14 cellular contexts compared by ENCODE assay signal in the genomic region with DNA sequence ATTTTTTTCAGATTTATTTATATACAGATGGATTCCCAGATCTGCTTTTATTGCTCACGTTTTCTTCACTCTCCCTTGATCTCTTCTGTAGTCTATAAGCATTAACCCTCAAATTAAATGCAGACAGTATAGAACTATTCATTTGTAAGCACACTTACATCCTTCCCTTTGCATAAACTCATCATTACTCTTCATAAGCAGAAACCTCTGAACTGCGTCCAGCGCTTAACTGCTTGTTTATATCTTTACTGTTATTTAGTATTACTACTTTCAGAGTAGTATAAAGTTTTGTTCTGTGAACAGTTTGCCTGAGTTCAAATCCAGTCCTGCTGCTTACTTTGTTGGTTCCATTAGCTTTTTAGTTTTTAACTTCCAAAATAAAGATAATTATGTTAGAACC.
DNase-seq lines count a peak whose midpoint lies in the region; ATAC-seq, FAIRE-seq and TF ChIP-seq lines count a peak whose summit lies in the region.
"Had no signal": no experiment of that assay in that cellular context is flagged by ENCODE, and none has a peak within 500 bp of the region (broad histone marks: within the 10 kb centered on the region; RNA-seq: fewer than 3 reads in every experiment).

No MANE protein-coding gene starts in this region.

- DNase-seq in left ventricle myocardium inferior (no peak), Right ventricle myocardium superior (no peak), GM12878 (ENCODE audit: low read depth, low spot score) (no peak), uterus (no peak), GM13976 (ENCODE audit: low spot score) (no peak)
- DNase-seq: Calu3; CD8-positive, alpha-beta T cell; NCI-H187; NCI-H524 had no signal

- RAD21 ChIA-PET in GM12878 (lab: Charles Lee; ENCODE audit: unreplicated experiment), result interaction anchor here (0.7 to 5.1 kb wide), 15 partner anchors 10 to 270 kb away, joined by 3 to 82 read pairs (median 5); partner anchors contain the start of gene STIM2

- TF ChIP-seq RAD21 in GM12878 (IDR thresholded peaks at IDR 0.05; ENCODE audit: insufficient read depth, low read depth, low read length), result no peak

- no peak overlapping the region for H3K27ac Mint-ChIP-seq in stimulated activated memory B cell treated with anti-CD40 and anti-IgM and Interleukin-4, amounts not matched to agents 10 μg/mL and 1 μg/mL and 100 μg/mL, for 72 hours
- H3K27ac Mint-ChIP-seq: CD8-positive, alpha-beta T cell had no signal

- H3K27me3 Mint-ChIP-seq in stimulated activated memory B cell treated with anti-CD40 and anti-IgM and Interleukin-4, amounts not matched to agents 10 μg/mL and 1 μg/mL and 100 μg/mL, for 72 hours, result no peaks in the 10 kb centered on the region

- in situ Hi-C loops in GM12878 (cut with MboI) (loop anchor here (10.0 kb wide), 1 partner anchor 109 kb away; no protein-coding TSS in a partner anchor), GM13976 (cut with MboI; ENCODE audit: low sequenced_read_pairs, unreplicated experiment) (loop anchor here (10.0 kb wide), 1 partner anchor 109 kb away; no protein-coding TSS in a partner anchor)

- POLR2A ChIA-PET in GM12878 (lab: Charles Lee), result interaction anchor here (1.0 to 4.0 kb wide), 8 partner anchors 8 to 270 kb away, joined by 3 to 33 read pairs (median 5); partner anchors contain the start of gene STIM2

- H4K20me1 ChIP-seq in GM12878 (ENCODE audit: control insufficient read depth, insufficient read depth), result no peaks in the 10 kb centered on the region

- no peak overlapping the region for H2AFZ ChIP-seq in GM12878 (ENCODE audit: control insufficient read depth, low read depth, low read length)

- ATAC-seq in Right ventricle myocardium superior (ENCODE audit: poor library complexity), result no peak
- 0 out of 3 replicates have a peak, but pooled peaks have one; percentile 10 for ATAC-seq in GM12878
- no peak for ATAC-seq in stimulated activated memory B cell treated with anti-CD40 and anti-IgM and Interleukin-4, amounts not matched to agents 10 μg/mL and 1 μg/mL and 100 μg/mL, for 72 hours
- no peak for ATAC-seq in HG03469 (IDR thresholded peaks at IDR 0.05; ENCODE audit: unreplicated experiment)

- FAIRE-seq in GM12878 (lab: Jason Lieb, UNC), result no peak
- FAIRE-seq: A204.1, H1 had no signal

- no peaks in the 10 kb centered on the region for H3K79me2 ChIP-seq in GM12878 (ENCODE audit: control insufficient read depth, insufficient read depth, low read length)

- H3K4me3 ChIP-seq in left ventricle myocardium inferior, result no peak overlapping the region
- peak overlapping the region; percentile 34; the same call in 1 of the 2 replicates for H3K4me3 ChIP-seq in GM12878
- H3K4me3 ChIP-seq in mesodermal cell (ENCODE audit: extremely low read depth, insufficient read depth, low read length, poor library complexity, severe bottlenecking), result no peak overlapping the region
- no peak overlapping the region for H3K4me3 ChIP-seq in uterus

- H3K27ac ChIP-seq in left ventricle myocardium inferior (replicated peaks) (peak overlapping the region; percentile 57), GM12878 (ENCODE audit: control insufficient read depth, insufficient read depth) (peak overlapping the region; percentile 89), mesodermal cell (ENCODE audit: low read depth, low read length, severe bottlenecking) (peak overlapping the region; percentile 91), uterus (peak overlapping the region; percentile 59 to 72)

- TF ChIP-seq POLR2A in GM12878 (IDR thresholded peaks at IDR 0.05; ENCODE audit: low read depth, low read length) (no peak), uterus (IDR thresholded peaks at IDR 0.05) (no peak)

- peaks cover 3% of the 10 kb centered on the region for H3K9me3 Mint-ChIP-seq in stimulated activated memory B cell treated with anti-CD40 and anti-IgM and Interleukin-4, amounts not matched to agents 10 μg/mL and 1 μg/mL and 100 μg/mL, for 72 hours
- H3K9me3 Mint-ChIP-seq: CD8-positive, alpha-beta T cell had no signal

- intact Hi-C loops in left ventricle myocardium inferior (cut with micrococcal nuclease) (no loop called here), Right ventricle myocardium superior (cut with DNase I) (no loop called here), GM12878 (cut with micrococcal nuclease; ENCODE audit: unreplicated experiment) (loop anchor here (2.0 kb wide), 1 partner anchor 133 kb away; the partner anchor contains the start of gene STIM2), uterus (cut with DNase I; ENCODE audit: low total_unique reads) (no loop called here)

- TF ChIP-seq CTCF in left ventricle myocardium inferior (IDR thresholded peaks at IDR 0.05; ENCODE audit: borderline replicate concordance) (no peak), GM12878 (IDR thresholded peaks at IDR 0.05 in 2 of 3, conservative IDR thresholded peaks at IDR 0.05 in 1 of 3; ENCODE audit: control insufficient read depth in 2 of 3, extremely low read depth in 1 of 3, insufficient read depth in 1 of 3, low read depth in 3 of 3, low read length in 3 of 3) (no peak), uterus (IDR thresholded peaks at IDR 0.05) (no peak), GM13976 (IDR thresholded peaks at IDR 0.05; ENCODE audit: borderline replicate concordance, control extremely low read depth, extremely low read depth, insufficient read depth, missing control alignments) (no peak)

- H3K9me3 ChIP-seq in left ventricle myocardium inferior (replicated peaks), result peaks cover 16% of the 10 kb centered on the region
- H3K9me3 ChIP-seq in GM12878 (replicated peaks; ENCODE audit: control insufficient read depth, insufficient read depth, low read length), result no peaks in the 10 kb centered on the region; the same call in 1 of the 3 replicates
- no peaks in the 10 kb centered on the region for H3K9me3 ChIP-seq in mesodermal cell (ENCODE audit: control insufficient read depth, low read length)
- H3K9me3 ChIP-seq in uterus, result no peaks in the 10 kb centered on the region

- H3K4me1 Mint-ChIP-seq in stimulated activated memory B cell treated with anti-CD40 and anti-IgM and Interleukin-4, amounts not matched to agents 10 μg/mL and 1 μg/mL and 100 μg/mL, for 72 hours, result peaks cover 29% of the 10 kb centered on the region

- H3K4me3 Mint-ChIP-seq in stimulated activated memory B cell treated with anti-CD40 and anti-IgM and Interleukin-4, amounts not matched to agents 10 μg/mL and 1 μg/mL and 100 μg/mL, for 72 hours, result no peak overlapping the region
- H3K4me3 Mint-ChIP-seq: CD8-positive, alpha-beta T cell had no signal

- CTCF ChIA-PET in GM12878 (lab: Yijun Ruan, JAX), result interaction anchor here (0.6 to 2.4 kb wide), 10 partner anchors 9 to 272 kb away, joined by 3 to 15 read pairs (median 4); partner anchors contain the start of gene STIM2

- SMC1A ChIA-PET in GM12878 (lab: Charles Lee; ENCODE audit: uncharacterized antibody, unreplicated experiment), result interaction anchor here (0.5 to 5.6 kb wide), 30 partner anchors 9 to 271 kb away, joined by 3 to 92 read pairs (median 4); partner anchors contain the start of gene STIM2

- peak overlapping the region; percentile 79 for H3K4me2 ChIP-seq in GM12878 (ENCODE audit: control insufficient read depth, insufficient read depth)

- BruUV-seq in GM12878 (replicated peaks; lab: Mats Ljungman, UMichigan), result no TSS peak

- no peak for TF ChIP-seq EP300 in GM12878 (IDR thresholded peaks at IDR 0.05; ENCODE audit: borderline replicate concordance in 1 of 2, control insufficient read depth in 1 of 2, low read depth in 2 of 2, low read length in 2 of 2)

- WGBS in GM12878 (ENCODE audit: insufficient coverage, insufficient replicate concordance, low lambda C conversion rate, missing lambda C conversion rate), result 56% methylated on average over 3 of the region's 3 CpGs
- WGBS in mesodermal cell (ENCODE audit: insufficient coverage in 2 of 2), 2 experiments, result 57 to 71% methylated on average over 1 of the region's 3 CpGs

- no peaks in the 10 kb centered on the region for H3K36me3 ChIP-seq in left ventricle myocardium inferior
- no peaks in the 10 kb centered on the region for H3K36me3 ChIP-seq in GM12878 (ENCODE audit: control insufficient read depth in 2 of 2, insufficient read depth in 2 of 2, low read length in 1 of 2)
- H3K36me3 ChIP-seq in mesodermal cell (ENCODE audit: control insufficient read depth, insufficient read depth, low read length), result no peaks in the 10 kb centered on the region
- H3K36me3 ChIP-seq in uterus, result no peaks in the 10 kb centered on the region

- H3K4me1 ChIP-seq in left ventricle myocardium inferior (peaks cover 31% of the 10 kb centered on the region), GM12878 (ENCODE audit: control insufficient read depth, insufficient read depth, low read length) (peaks cover 21% of the 10 kb centered on the region), mesodermal cell (ENCODE audit: control insufficient read depth, insufficient read depth, low read length, poor library complexity, severe bottlenecking) (peaks cover 23% of the 10 kb centered on the region), uterus (no peaks in the 10 kb centered on the region)

- no peak overlapping the region; the same call in 1 of the 2 replicates for H3K9ac ChIP-seq in GM12878 (ENCODE audit: control insufficient read depth, insufficient read depth, low read length)

- H3K36me3 Mint-ChIP-seq in stimulated activated memory B cell treated with anti-CD40 and anti-IgM and Interleukin-4, amounts not matched to agents 10 μg/mL and 1 μg/mL and 100 μg/mL, for 72 hours, result peaks cover 20% of the 10 kb centered on the region

- H3K27me3 ChIP-seq in left ventricle myocardium inferior (ENCODE audit: low read depth) (no peaks in the 10 kb centered on the region), GM12878 (replicated peaks in 1 of 2; ENCODE audit: control insufficient read depth in 2 of 2, insufficient read depth in 2 of 2, low read length in 1 of 2) (no peaks in the 10 kb centered on the region), uterus (no peaks in the 10 kb centered on the region)
